9 cellular contexts compared by ENCODE assay signal in genomic region chr1:232704256-232704655, GRCh38.
A peak's percentile ranks its signal among the peaks of the same experiment; 100 is the strongest.
DNase-seq lines count a peak whose midpoint lies in the region; ATAC-seq and TF ChIP-seq lines count a peak whose summit lies in the region.
"Had no signal": no experiment of that assay in that cellular context is flagged by ENCODE, and none has a peak within 500 bp of the region (broad histone marks: within the 10 kb centered on the region; RNA-seq: fewer than 3 reads in every experiment).

No MANE protein-coding gene starts in this region.

- no peak for ATAC-seq in left lung
- no peak for ATAC-seq in HG02571 (IDR thresholded peaks at IDR 0.05; ENCODE audit: unreplicated experiment)

- intact Hi-C loops in left lung (cut with DNase I): no loop called here
- intact Hi-C loops in transverse colon (cut with DNase I; ENCODE audit: low total_unique reads): no loop called here

- TF ChIP-seq POLR2A in transverse colon (IDR thresholded peaks at IDR 0.05): no peak

- in situ Hi-C loops in transverse colon (cut with MboI; ENCODE audit: low pct_ligation_motif_present in 1 of 4, low pct_unique_long_range_greater_than_20kb in 1 of 4, low sequenced_read_pairs in 3 of 4): no loop called here

- H3K9me3 ChIP-seq in left lung (no peaks in the 10 kb centered on the region), transverse colon (no peaks in the 10 kb centered on the region)

- H3K4me1 ChIP-seq in left lung: peaks cover 12 to 22% of the 10 kb centered on the region in 2 donors
- H3K4me1 ChIP-seq in transverse colon: peaks cover 7 to 30% (median 18%) of the 10 kb centered on the region in 4 donors

- TF ChIP-seq CTCF in left lung (IDR thresholded peaks at IDR 0.05) (no peak), transverse colon (IDR thresholded peaks at IDR 0.05) (no peak)

- H3K27ac ChIP-seq in left lung (peak overlapping the region; percentile 49 to 72), transverse colon (peak overlapping the region; percentile 55 to 65 (median 63))

- H3K4me3 ChIP-seq in left lung: no peak overlapping the region
- no peak overlapping the region for H3K4me3 ChIP-seq in transverse colon

- no peaks in the 10 kb centered on the region for H3K27me3 ChIP-seq in left lung
- H3K27me3 ChIP-seq in transverse colon: no peaks in the 10 kb centered on the region

- 38% methylated on average over 2 of the region's 2 CpGs; no CpG with 5 or more reads in 1 of the 2 donors for WGBS in transverse colon (ENCODE audit: low coverage in 1 of 2), 2 donors

- no peaks in the 10 kb centered on the region for H3K36me3 ChIP-seq in left lung
- H3K36me3 ChIP-seq in transverse colon: no peaks in the 10 kb centered on the region

- no peak for TF ChIP-seq EP300 in transverse colon (IDR thresholded peaks at IDR 0.05; ENCODE audit: low read depth)

- DNase-seq in M059J (ENCODE audit: low read depth) (peak; percentile 24), astrocyte of the hippocampus (ENCODE audit: low read depth, low spot score) (peak; percentile 8), left lung (no peak), transverse colon (no peak)
- DNase-seq in activated naive CD4-positive, alpha-beta T cell treated with Interleukin-2 at 50 U/mL for 16 hours: no peak
- no peak for DNase-seq in effector CD8-positive, alpha-beta T cell (lab: John Stamatoyannopoulos, UW)
- DNase-seq: activated CD4-positive, alpha-beta memory T cell treated with anti-CD3 and anti-CD28 coated beads for 36 hours; NCI-H1048 had no signal

Comparison
In these comparisons a context has a peak if more than half of its experiments do, and no peak if none do; other contexts are left out.
1. DNase-seq: peak in M059J (single experiment) and astrocyte of the hippocampus (single experiment); none in left lung (0 of 2), transverse colon (single experiment), activated naive CD4-positive, alpha-beta T cell treated with Interleukin-2 at 50 U/mL for 16 hours (single experiment) and effector CD8-positive, alpha-beta T cell (single experiment).